In the genomic region with DNA sequence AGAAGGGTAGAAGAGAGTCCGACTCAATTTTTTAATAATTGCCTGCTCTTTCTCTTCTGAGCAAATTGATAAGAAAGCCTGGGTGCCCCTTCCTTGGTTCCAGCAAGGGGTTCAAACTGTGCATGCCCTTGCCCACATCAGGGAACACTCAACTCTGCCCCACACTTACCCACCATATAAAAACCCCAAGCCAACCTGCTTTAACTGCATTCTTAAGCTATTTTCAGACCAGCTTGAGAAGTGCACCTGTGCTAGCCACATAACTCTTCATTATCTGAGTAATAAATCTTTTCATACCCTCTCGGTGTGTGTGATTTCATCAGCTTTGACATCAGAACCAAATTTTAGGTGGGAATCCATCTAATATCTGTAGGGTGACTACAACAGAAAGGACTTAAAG, we compare ENCODE assay signal across 9 cellular contexts.
"Had no signal": no experiment of that assay in that cellular context is flagged by ENCODE, and none has a peak within 500 bp of the region (broad histone marks: within the 10 kb centered on the region; RNA-seq: fewer than 3 reads in every experiment).

No MANE protein-coding gene starts in this region.

- H3K36me3 ChIP-seq: HAP-1 had no signal

- ATAC-seq: GM23338, HCT116 had no signal

- H3K4me3 ChIP-seq: GM23248, GM23338, HAP-1 had no signal

- H3K27ac Mint-ChIP-seq: GM23338, H9, HFFc6 had no signal

- H3K9ac ChIP-seq: GM23248 had no signal

- H2AFZ ChIP-seq: GM23248, GM23338 had no signal

- H3K9me3 ChIP-seq: HAP-1 had no signal

- H3K27ac ChIP-seq: GM23248 had no signal

- H3K4me1 ChIP-seq: HAP-1 had no signal

- H3K4me2 ChIP-seq: GM23338 had no signal

- H3K4me3 Mint-ChIP-seq: GM23338, H9, HFFc6 had no signal

- H3K4me1 Mint-ChIP-seq: GM23338, H9 had no signal

- DNase-seq: GM23248, GOT3, H7, H9, HCEC 1CT, HFFc6 had no signal
